ENCODE assay signal across 17 cellular contexts in the genomic region with DNA sequence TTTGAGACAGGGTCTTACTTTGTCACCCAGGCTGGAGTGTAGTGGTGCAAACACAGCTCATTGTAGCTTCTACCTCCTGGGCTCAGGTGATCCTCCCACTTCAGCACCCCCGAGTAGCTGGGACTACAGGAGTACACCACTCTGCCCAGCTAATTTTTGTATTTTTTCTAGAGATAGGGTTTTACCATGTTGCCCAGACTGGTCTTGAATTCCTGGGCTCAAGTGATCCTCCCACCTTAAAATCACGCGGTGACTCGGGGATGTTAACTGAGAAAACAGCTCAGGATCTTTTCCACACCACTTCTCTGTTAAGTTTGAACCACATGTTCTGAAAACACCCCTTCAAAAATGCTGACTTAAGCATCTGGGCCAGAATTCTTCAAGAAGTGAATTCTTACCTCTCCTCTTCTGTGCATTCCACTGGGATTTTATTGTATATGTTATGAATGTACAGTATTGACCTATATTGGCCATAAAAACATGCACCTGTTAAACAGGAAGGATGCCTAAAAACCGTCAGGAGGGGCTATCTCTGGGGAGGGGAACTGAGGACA.
"Had no signal": no experiment of that assay in that cellular context is flagged by ENCODE, and none has a peak within 500 bp of the region (broad histone marks: within the 10 kb centered on the region; RNA-seq: fewer than 3 reads in every experiment).

No MANE protein-coding gene starts in this region.

- H3K4me3 ChIP-seq: esophagus muscularis mucosa, gastrocnemius medialis, heart right ventricle, lung, sigmoid colon, skin epidermis had no signal

- H3K27me3 ChIP-seq: esophagus muscularis mucosa, gastrocnemius medialis, heart right ventricle, sigmoid colon had no signal

- H3K9me3 Mint-ChIP-seq: naive B cell, type B pancreatic cell had no signal

- H3K27me3 Mint-ChIP-seq: naive B cell, type B pancreatic cell had no signal

- H3K27ac Mint-ChIP-seq: naive B cell, type B pancreatic cell had no signal

- H3K27ac ChIP-seq: esophagus muscularis mucosa, gastrocnemius medialis, heart right ventricle, neutrophil, sigmoid colon, skin epidermis had no signal

- DNase-seq: effector memory CD4-positive, alpha-beta T cell; gastrocnemius medialis; heart right ventricle; hypothalamus; islet precursor cell; left cardiac atrium; left ventricle myocardium superior; mesenchymal stem cell; naive B cell; sigmoid colon; stimulated activated CD4-positive, alpha-beta T cell treated with anti-CD3 and anti-CD28 coated beads, Interleukin-12 subunit alpha, Interleukin-12 subunit beta, amount 100 ng/mL, for 4 hours; stimulated activated naive CD4-positive, alpha-beta T cell treated with Interleukin-2 at 50 U/mL for 16 hours had no signal

- H3K4me3 Mint-ChIP-seq: type B pancreatic cell had no signal

- H3K36me3 ChIP-seq: sigmoid colon had no signal

- H3K36me3 Mint-ChIP-seq: naive B cell, type B pancreatic cell had no signal

- H3K4me1 ChIP-seq: gastrocnemius medialis, sigmoid colon had no signal

- ATAC-seq: gastrocnemius medialis, heart right ventricle, left cardiac atrium, left ventricle myocardium superior had no signal

- H3K9me3 ChIP-seq: esophagus muscularis mucosa, gastrocnemius medialis, heart right ventricle, neutrophil, sigmoid colon had no signal
